In the genomic region with DNA sequence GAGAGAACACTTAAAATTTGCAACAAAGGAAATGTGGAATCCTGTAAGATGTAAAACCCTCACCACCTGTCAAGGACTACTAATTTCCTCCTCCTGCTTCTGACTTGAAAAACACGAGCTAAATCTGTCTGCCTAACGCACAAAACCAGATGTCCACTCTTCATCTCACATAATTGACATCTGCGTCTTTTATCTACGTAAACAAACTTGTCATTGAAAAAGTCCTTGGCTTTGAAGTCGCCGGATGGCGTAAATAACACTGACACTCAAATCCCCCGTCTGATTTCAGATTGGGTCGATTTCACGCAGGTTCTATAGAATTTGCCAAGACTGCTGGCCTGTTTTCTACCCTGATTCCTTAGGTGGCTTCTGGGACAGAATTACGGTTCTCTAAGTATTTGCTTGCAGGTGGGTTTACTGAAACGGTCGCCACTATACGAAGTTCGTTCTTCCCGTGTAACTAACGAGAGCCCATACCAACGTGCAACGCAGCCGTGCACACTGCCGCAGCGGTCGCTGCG, we compare ENCODE assay signal across 1 cellular context.
TF ChIP-seq lines count a peak whose summit lies in the region.

No MANE protein-coding gene starts in this region.

TF ChIP-seq in K562, 482 proteins besides CTCF, POLR2A, EP300 and RAD21 (continues in another document):
- TF ChIP-seq NFIX (CRISPR knock-in tag; IDR thresholded peaks at IDR 0.05; ENCODE audit: low read depth) (no peak), SMARCC2 (IDR thresholded peaks at IDR 0.05; ENCODE audit: low read depth) (peak; percentile 30; the same call in 1 of the 2 replicates), ZFX (CRISPR knock-in tag; IDR thresholded peaks at IDR 0.05) (no peak), MEIS2 (IDR thresholded peaks at IDR 0.05; ENCODE audit: partially characterized antibody) (peak; percentile 68), CHCHD3 (CRISPR knock-in tag; IDR thresholded peaks at IDR 0.05) (no peak), CBFA2T3 (IDR thresholded peaks at IDR 0.05) (peak; percentile 61), NRF1 (conservative IDR thresholded peaks at IDR 0.05 in 1 of 2, IDR thresholded peaks at IDR 0.05 in 1 of 2) (no peak), CBFA2T2 (conservative IDR thresholded peaks at IDR 0.05) (peak; percentile 27), ZNF174 (CRISPR knock-in tag; IDR thresholded peaks at IDR 0.05) (no peak), LEF1 (IDR thresholded peaks at IDR 0.05) (peak; percentile 74), RBM17 (IDR thresholded peaks at IDR 0.05; ENCODE audit: borderline replicate concordance, low read depth, low read length) (no peak), SAP30 (IDR thresholded peaks at IDR 0.05; ENCODE audit: borderline replicate concordance, insufficient read depth, low read depth, low read length, poor library complexity, severe bottlenecking) (no peak), ZNF263 (CRISPR knock-in tag; IDR thresholded peaks at IDR 0.05; ENCODE audit: borderline replicate concordance) (0 out of 2 replicates have a peak, but pooled peaks have one; percentile 11), E2F5 (CRISPR knock-in tag; IDR thresholded peaks at IDR 0.05) (no peak), SETDB1 (IDR thresholded peaks at IDR 0.05; ENCODE audit: low read length) (no peak), TCF3 (CRISPR knock-in tag; IDR thresholded peaks at IDR 0.05) (peak; percentile 8; the same call in 1 of the 2 replicates), NCOA2 (IDR thresholded peaks at IDR 0.05; ENCODE audit: partially characterized antibody in 2 of 2) (no peak), ZNF398 (CRISPR knock-in tag; IDR thresholded peaks at IDR 0.05) (no peak), TFAP4 (CRISPR knock-in tag; IDR thresholded peaks at IDR 0.05; ENCODE audit: borderline replicate concordance) (no peak), PKNOX1 (IDR thresholded peaks at IDR 0.05) (peak; percentile 49; the same call in 1 of the 2 replicates), TCF7L2 (IDR thresholded peaks at IDR 0.05; ENCODE audit: low read depth, low read length) (peak; percentile 69; the same call in 1 of the 2 replicates)
- TF ChIP-seq, protein P1, sequence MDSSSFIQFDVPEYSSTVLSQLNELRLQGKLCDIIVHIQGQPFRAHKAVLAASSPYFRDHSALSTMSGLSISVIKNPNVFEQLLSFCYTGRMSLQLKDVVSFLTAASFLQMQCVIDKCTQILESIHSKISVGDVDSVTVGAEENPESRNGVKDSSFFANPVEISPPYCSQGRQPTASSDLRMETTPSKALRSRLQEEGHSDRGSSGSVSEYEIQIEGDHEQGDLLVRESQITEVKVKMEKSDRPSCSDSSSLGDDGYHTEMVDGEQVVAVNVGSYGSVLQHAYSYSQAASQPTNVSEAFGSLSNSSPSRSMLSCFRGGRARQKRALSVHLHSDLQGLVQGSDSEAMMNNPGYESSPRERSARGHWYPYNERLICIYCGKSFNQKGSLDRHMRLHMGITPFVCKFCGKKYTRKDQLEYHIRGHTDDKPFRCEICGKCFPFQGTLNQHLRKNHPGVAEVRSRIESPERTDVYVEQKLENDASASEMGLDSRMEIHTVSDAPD (CRISPR knock-in tag; IDR thresholded peaks at IDR 0.05) = no peak
- TF ChIP-seq, protein P2, sequence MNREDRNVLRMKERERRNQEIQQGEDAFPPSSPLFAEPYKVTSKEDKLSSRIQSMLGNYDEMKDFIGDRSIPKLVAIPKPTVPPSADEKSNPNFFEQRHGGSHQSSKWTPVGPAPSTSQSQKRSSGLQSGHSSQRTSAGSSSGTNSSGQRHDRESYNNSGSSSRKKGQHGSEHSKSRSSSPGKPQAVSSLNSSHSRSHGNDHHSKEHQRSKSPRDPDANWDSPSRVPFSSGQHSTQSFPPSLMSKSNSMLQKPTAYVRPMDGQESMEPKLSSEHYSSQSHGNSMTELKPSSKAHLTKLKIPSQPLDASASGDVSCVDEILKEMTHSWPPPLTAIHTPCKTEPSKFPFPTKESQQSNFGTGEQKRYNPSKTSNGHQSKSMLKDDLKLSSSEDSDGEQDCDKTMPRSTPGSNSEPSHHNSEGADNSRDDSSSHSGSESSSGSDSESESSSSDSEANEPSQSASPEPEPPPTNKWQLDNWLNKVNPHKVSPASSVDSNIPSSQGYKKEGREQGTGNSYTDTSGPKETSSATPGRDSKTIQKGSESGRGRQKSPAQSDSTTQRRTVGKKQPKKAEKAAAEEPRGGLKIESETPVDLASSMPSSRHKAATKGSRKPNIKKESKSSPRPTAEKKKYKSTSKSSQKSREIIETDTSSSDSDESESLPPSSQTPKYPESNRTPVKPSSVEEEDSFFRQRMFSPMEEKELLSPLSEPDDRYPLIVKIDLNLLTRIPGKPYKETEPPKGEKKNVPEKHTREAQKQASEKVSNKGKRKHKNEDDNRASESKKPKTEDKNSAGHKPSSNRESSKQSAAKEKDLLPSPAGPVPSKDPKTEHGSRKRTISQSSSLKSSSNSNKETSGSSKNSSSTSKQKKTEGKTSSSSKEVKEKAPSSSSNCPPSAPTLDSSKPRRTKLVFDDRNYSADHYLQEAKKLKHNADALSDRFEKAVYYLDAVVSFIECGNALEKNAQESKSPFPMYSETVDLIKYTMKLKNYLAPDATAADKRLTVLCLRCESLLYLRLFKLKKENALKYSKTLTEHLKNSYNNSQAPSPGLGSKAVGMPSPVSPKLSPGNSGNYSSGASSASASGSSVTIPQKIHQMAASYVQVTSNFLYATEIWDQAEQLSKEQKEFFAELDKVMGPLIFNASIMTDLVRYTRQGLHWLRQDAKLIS (CRISPR knock-in tag; IDR thresholded peaks at IDR 0.05) = peak; percentile 37; the same call in 1 of the 2 replicates
- TF ChIP-seq, protein P3, sequence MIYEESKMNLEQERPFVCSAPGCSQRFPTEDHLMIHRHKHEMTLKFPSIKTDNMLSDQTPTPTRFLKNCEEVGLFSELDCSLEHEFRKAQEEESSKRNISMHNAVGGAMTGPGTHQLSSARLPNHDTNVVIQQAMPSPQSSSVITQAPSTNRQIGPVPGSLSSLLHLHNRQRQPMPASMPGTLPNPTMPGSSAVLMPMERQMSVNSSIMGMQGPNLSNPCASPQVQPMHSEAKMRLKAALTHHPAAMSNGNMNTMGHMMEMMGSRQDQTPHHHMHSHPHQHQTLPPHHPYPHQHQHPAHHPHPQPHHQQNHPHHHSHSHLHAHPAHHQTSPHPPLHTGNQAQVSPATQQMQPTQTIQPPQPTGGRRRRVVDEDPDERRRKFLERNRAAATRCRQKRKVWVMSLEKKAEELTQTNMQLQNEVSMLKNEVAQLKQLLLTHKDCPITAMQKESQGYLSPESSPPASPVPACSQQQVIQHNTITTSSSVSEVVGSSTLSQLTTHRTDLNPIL (CRISPR knock-in tag; IDR thresholded peaks at IDR 0.05) = no peak
- TF ChIP-seq, protein P4, sequence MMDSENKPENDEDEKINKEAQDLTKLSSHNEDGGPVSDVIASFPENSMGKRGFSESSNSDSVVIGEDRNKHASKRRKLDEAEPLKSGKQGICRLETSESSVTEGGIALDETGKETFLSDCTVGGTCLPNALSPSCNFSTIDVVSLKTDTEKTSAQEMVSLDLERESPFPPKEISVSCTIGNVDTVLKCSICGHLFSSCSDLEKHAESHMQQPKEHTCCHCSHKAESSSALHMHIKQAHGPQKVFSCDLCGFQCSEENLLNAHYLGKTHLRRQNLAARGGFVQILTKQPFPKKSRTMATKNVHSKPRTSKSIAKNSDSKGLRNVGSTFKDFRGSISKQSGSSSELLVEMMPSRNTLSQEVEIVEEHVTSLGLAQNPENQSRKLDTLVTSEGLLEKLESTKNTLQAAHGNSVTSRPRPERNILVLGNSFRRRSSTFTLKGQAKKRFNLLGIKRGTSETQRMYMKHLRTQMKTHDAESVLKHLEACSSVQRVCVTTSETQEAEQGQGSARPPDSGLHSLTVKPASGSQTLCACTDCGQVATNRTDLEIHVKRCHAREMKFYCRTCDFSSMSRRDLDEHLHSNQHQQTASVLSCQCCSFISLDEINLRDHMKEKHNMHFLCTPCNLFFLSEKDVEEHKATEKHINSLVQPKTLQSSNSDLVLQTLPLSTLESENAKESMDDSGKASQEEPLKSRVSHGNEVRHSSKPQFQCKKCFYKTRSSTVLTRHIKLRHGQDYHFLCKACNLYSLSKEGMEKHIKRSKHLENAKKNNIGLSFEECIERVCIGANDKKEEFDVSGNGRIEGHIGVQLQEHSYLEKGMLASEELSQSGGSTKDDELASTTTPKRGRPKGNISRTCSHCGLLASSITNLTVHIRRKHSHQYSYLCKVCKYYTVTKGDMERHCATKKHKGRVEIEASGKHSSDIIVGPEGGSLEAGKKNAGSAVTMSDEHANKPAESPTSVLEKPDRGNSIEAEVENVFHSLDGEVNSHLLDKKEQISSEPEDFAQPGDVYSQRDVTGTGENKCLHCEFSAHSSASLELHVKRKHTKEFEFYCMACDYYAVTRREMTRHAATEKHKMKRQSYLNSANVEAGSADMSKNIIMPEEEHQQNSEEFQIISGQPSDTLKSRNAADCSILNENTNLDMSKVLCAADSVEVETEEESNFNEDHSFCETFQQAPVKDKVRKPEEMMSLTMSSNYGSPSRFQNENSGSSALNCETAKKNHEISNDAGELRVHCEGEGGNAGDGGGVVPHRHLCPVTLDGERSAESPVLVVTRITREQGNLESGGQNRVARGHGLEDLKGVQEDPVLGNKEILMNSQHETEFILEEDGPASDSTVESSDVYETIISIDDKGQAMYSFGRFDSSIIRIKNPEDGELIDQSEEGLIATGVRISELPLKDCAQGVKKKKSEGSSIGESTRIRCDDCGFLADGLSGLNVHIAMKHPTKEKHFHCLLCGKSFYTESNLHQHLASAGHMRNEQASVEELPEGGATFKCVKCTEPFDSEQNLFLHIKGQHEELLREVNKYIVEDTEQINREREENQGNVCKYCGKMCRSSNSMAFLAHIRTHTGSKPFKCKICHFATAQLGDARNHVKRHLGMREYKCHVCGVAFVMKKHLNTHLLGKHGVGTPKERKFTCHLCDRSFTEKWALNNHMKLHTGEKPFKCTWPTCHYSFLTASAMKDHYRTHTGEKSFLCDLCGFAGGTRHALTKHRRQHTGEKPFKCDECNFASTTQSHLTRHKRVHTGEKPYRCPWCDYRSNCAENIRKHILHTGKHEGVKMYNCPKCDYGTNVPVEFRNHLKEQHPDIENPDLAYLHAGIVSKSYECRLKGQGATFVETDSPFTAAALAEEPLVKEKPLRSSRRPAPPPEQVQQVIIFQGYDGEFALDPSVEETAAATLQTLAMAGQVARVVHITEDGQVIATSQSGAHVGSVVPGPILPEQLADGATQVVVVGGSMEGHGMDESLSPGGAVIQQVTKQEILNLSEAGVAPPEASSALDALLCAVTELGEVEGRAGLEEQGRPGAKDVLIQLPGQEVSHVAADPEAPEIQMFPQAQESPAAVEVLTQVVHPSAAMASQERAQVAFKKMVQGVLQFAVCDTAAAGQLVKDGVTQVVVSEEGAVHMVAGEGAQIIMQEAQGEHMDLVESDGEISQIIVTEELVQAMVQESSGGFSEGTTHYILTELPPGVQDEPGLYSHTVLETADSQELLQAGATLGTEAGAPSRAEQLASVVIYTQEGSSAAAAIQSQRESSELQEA (IDR thresholded peaks at IDR 0.05; ENCODE audit: low read depth) = no peak
- TF ChIP-seq, protein P5, sequence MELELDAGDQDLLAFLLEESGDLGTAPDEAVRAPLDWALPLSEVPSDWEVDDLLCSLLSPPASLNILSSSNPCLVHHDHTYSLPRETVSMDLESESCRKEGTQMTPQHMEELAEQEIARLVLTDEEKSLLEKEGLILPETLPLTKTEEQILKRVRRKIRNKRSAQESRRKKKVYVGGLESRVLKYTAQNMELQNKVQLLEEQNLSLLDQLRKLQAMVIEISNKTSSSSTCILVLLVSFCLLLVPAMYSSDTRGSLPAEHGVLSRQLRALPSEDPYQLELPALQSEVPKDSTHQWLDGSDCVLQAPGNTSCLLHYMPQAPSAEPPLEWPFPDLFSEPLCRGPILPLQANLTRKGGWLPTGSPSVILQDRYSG (tag; conservative IDR thresholded peaks at IDR 0.05; ENCODE audit: low read depth) = 0 out of 2 replicates have a peak, but pooled peaks have one; percentile 26
